In genomic region chr9:107971241-107971640, GRCh38 we compare ENCODE assay signal across 1 cellular context.
TF ChIP-seq lines count a peak whose summit lies in the region.

No MANE protein-coding gene starts in this region.

TF ChIP-seq in HepG2, 621 proteins besides CTCF, POLR2A, EP300 and RAD21 (continued from another document):
- TF ChIP-seq KLF13 (CRISPR knock-in tag; IDR thresholded peaks at IDR 0.05) (no peak), BCLAF1 (IDR thresholded peaks at IDR 0.05) (no peak)
